Comparison of ENCODE assay signal across 8 cellular contexts in the genomic region with DNA sequence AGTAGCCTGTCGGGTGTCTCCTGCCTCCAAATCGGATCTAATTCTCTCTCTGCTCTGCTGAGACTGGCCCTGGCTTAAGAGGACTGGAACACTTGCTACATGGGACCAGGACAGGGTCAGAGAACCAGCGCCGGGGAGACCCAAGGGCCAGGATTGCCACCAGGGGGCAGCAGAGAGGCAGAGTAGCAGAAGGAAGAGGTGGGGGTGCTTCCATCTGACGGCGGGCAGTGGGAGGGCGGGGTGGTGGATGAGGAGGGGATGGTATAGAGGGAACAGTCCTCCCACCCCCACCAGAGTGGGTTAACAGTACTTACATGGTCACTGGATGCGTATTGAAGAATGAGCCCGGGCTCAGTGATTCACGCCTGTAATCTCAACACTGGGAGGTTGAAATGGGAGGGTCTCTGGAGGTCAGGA.
DNase-seq lines count a peak whose midpoint lies in the region; ATAC-seq and TF ChIP-seq lines count a peak whose summit lies in the region.

No MANE protein-coding gene starts in this region.

- in situ Hi-C loops in T47D (cut with HindIII; ENCODE audit: low pct_unique_long_range_greater_than_20kb, low sequenced_read_pairs): no loop called here

- TF ChIP-seq CTCF in GM12874 (IDR thresholded peaks at IDR 0.05; ENCODE audit: insufficient read depth, low read depth, low read length) (peak; percentile 90), WI38 (IDR thresholded peaks at IDR 0.05; ENCODE audit: low read depth, low read length) (peak; percentile 85)

- DNase-seq in NCI-H1092 treated with DMSO at 0.1 percent for 48 hours (lab: John Stamatoyannopoulos, UW) (peak; percentile 40), T47D (ENCODE audit: low read depth in 1 of 2, low spot score in 1 of 2) (peak; percentile 67 to 76), iris pigment epithelial cell (ENCODE audit: low read depth) (peak; percentile 55)
- DNase-seq in stimulated activated CD4-positive, alpha-beta T cell treated with anti-CD3 and anti-CD28 coated beads, Interleukin-1b, Interleukin-23, amount 100 ng/mL, for 24 hours (ENCODE audit: low read depth in 4 of 4, low spot score in 1 of 4): peak; percentile 84 to 94 (median 87)

- no peak overlapping the region for H3K4me3 ChIP-seq in WI38 (ENCODE audit: low read depth, low read length)

- ATAC-seq in HG02763 (IDR thresholded peaks at IDR 0.05; ENCODE audit: unreplicated experiment) (no peak), HG02798 (IDR thresholded peaks at IDR 0.05; ENCODE audit: poor library complexity, unreplicated experiment) (no peak)
